In genomic region chr14:76919431-76919810, GRCh38 we compare ENCODE assay signal across 8 cellular contexts.
DNase-seq lines count a peak whose midpoint lies in the region; ATAC-seq, FAIRE-seq and TF ChIP-seq lines count a peak whose summit lies in the region.

No MANE protein-coding gene starts in this region.

- no peaks in the 10 kb centered on the region for H3K9me3 ChIP-seq in adrenal gland (replicated peaks in 1 of 3)
- H3K9me3 ChIP-seq in keratinocyte (ENCODE audit: control insufficient read depth, low read depth, low read length), result no peaks in the 10 kb centered on the region
- H3K9me3 ChIP-seq in spleen, result no peaks in the 10 kb centered on the region

- WGBS in adrenal gland, 4 donors, result 12 to 28% (median 13%) methylated on average over 5 to 6 of the region's 6 CpGs
- 43 to 57% (median 47%) methylated on average over 6 of the region's 6 CpGs for WGBS in spleen, 5 donors

- no peak for TF ChIP-seq POLR2A in adrenal gland (IDR thresholded peaks at IDR 0.05)
- no peak for TF ChIP-seq POLR2A in spleen (IDR thresholded peaks at IDR 0.05)

- H3K79me2 ChIP-seq in keratinocyte (ENCODE audit: control insufficient read depth, insufficient read depth, low read length), result no peaks in the 10 kb centered on the region

- peak overlapping the region; percentile 60 for H3K4me2 ChIP-seq in keratinocyte (ENCODE audit: control insufficient read depth, extremely low read depth, insufficient read depth, low read depth, low read length)

- peak overlapping the region; percentile 72 for H3K27ac ChIP-seq in HL-60 (replicated peaks)
- H3K27ac ChIP-seq in adrenal gland, result peak overlapping the region; percentile 73 to 96 (median 92)
- peak overlapping the region; percentile 86 for H3K27ac ChIP-seq in keratinocyte (ENCODE audit: control insufficient read depth, insufficient read depth, low read length)
- H3K27ac ChIP-seq in spleen, result peak overlapping the region in 7 of 8 donors; percentile 72 to 88 (median 77)

- H3K36me3 ChIP-seq in adrenal gland (replicated peaks in 1 of 2) (no peaks in the 10 kb centered on the region), keratinocyte (ENCODE audit: control insufficient read depth in 2 of 2, extremely low read depth in 1 of 2, insufficient read depth in 2 of 2, low read length in 2 of 2) (no peaks in the 10 kb centered on the region), spleen (no peaks in the 10 kb centered on the region)

- H3K4me3 ChIP-seq in HL-60 (replicated peaks; ENCODE audit: insufficient read depth, low read length) (no peak overlapping the region), adrenal gland (no peak overlapping the region), keratinocyte (ENCODE audit: control insufficient read depth in 2 of 3, extremely low read depth in 1 of 3, insufficient read depth in 2 of 3, low read depth in 1 of 3, low read length in 3 of 3) (peak overlapping the region in 1 of 3 experiments; percentile 7), spleen (no peak overlapping the region)

- H3K9me1 ChIP-seq in keratinocyte (ENCODE audit: control insufficient read depth, extremely low read depth, insufficient read depth, low read length), result no peaks in the 10 kb centered on the region

- intact Hi-C loops in adrenal gland (cut with DNase I), result loop anchor here in 1 of 2 donors (5.0 kb wide), 2 partner anchors 38 to 108 kb away; partner anchors contain the start of gene IRF2BPL
- intact Hi-C loops in spleen (cut with DNase I; ENCODE audit: low total_unique reads), result loop anchor here (5.0 kb wide), 1 partner anchor 33 kb away; no protein-coding TSS in a partner anchor

- peak overlapping the region; percentile 4 for H2AFZ ChIP-seq in keratinocyte (ENCODE audit: control insufficient read depth, low read length)

- TF ChIP-seq CTCF in HL-60 (IDR thresholded peaks at IDR 0.05; ENCODE audit: insufficient read depth, low read length) (no peak), adrenal gland (IDR thresholded peaks at IDR 0.05) (peak in 1 of 6 experiments; percentile 1), keratinocyte (optimal IDR thresholded peaks at IDR 0.05 in 1 of 3, IDR thresholded peaks at IDR 0.05 in 1 of 3, conservative IDR thresholded peaks at IDR 0.05 in 1 of 3; ENCODE audit: extremely low read depth in 1 of 3, insufficient read depth in 2 of 3, low read length in 3 of 3) (no peak), spleen (IDR thresholded peaks at IDR 0.05 in 8 of 11, conservative IDR thresholded peaks at IDR 0.05 in 3 of 11) (no peak)

- H3K27me3 ChIP-seq in HL-60 (ENCODE audit: insufficient read depth, poor library complexity, severe bottlenecking) (no peaks in the 10 kb centered on the region), adrenal gland (no peaks in the 10 kb centered on the region), keratinocyte (ENCODE audit: control insufficient read depth, extremely low read depth, insufficient read depth, low read length) (no peaks in the 10 kb centered on the region), spleen (replicated peaks in 1 of 7) (peaks cover 0 to 6% (median 0%) of the 10 kb centered on the region in 7 donors)

- no peaks in the 10 kb centered on the region for H4K20me1 ChIP-seq in keratinocyte (ENCODE audit: control insufficient read depth, extremely low read depth, insufficient read depth, low read length)

- ATAC-seq in HG02588 (IDR thresholded peaks at IDR 0.05; ENCODE audit: unreplicated experiment) (no peak), HG03571 (IDR thresholded peaks at IDR 0.05; ENCODE audit: unreplicated experiment) (no peak)

- H3K4me1 ChIP-seq in adrenal gland (replicated peaks in 1 of 2) (peaks cover 38 to 67% of the 10 kb centered on the region in 2 donors), keratinocyte (ENCODE audit: control insufficient read depth, extremely low read depth, insufficient read depth, low read length) (peaks cover 43% of the 10 kb centered on the region), spleen (peaks cover 26 to 80% (median 50%) of the 10 kb centered on the region in 6 donors)

- dilution Hi-C loops in keratinocyte (cut with MboI; ENCODE audit: extremely low pct_ligation_motif_present, low sequenced_read_pairs), result no loop called here

- no peak for FAIRE-seq in keratinocyte (lab: Jason Lieb, UNC)

- peak overlapping the region; percentile 76 for H3K9ac ChIP-seq in keratinocyte (ENCODE audit: control insufficient read depth, extremely low read depth, insufficient read depth, low read length)

- DNase-seq in HL-60 (ENCODE audit: low read depth in 1 of 2, low spot score in 1 of 2) (no peak), adrenal gland (no peak), keratinocyte (ENCODE audit: low read depth, low spot score) (no peak), spleen (no peak), RKO (ENCODE audit: low spot score) (no peak), COLO668 (lab: John Stamatoyannopoulos, UW; ENCODE audit: unreplicated experiment) (no peak)
